In the genomic region with DNA sequence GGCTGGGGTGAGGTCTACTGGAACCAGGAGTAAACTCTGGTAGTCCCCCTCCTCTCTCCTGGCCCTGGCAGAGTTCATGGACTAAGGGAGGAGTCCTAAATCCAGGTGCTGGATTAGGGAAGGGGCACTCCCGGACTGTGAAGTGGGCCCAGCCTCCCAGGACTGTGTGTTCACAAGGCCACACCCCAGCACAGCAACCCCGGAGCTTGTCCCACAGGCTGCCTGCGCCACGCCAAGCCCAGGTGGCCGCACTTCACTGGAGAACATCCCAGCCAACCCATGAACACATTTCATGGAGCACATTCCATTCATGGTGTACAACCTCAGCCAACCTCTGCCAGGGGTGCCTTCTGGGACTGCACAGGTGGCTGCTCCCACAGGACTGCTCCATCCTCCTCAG, we compare ENCODE assay signal across 17 cellular contexts. TPM values are rescaled to one million over a fixed set of nuclear protein-coding genes. Genes with fewer than 3 reads are reported as not detected.
DNase-seq lines count a peak whose midpoint lies in the region; ATAC-seq and TF ChIP-seq lines count a peak whose summit lies in the region.
"Had no signal": no experiment of that assay in that cellular context is flagged by ENCODE, and none has a peak within 500 bp of the region (broad histone marks: within the 10 kb centered on the region; RNA-seq: fewer than 3 reads in every experiment).

No MANE protein-coding gene starts in this region.

- TF ChIP-seq EP300 in upper lobe of left lung (IDR thresholded peaks at IDR 0.05): no peak

- DNase-seq in right atrium auricular region (ENCODE audit: low spot score): peak; percentile 36
- DNase-seq in Right ventricle myocardium inferior (ENCODE audit: missing footprints): no peak
- peak; percentile 38 for DNase-seq in left lobe of liver (ENCODE audit: low spot score)
- no peak for DNase-seq in mucosa of descending colon
- peak in 1 of 2 donors; percentile 77 for DNase-seq in upper lobe of left lung
- no peak for DNase-seq in nephron progenitor cell
- no peak for DNase-seq in activated CD4-positive, alpha-beta T cell treated with anti-CD3 and anti-CD28 coated beads for 1 hour
- DNase-seq: 8988T; AML-193; Caco-2; CD8-positive, alpha-beta memory T cell; GF-D8; H7 had no signal

- no peak for ATAC-seq in Right ventricle myocardium inferior
- no peak for ATAC-seq in left lobe of liver
- ATAC-seq in mucosa of descending colon: peak; percentile 8
- ATAC-seq in upper lobe of left lung (ENCODE audit: low FRiP score in 2 of 2): peak; percentile 7 to 70
- no peak for ATAC-seq in GM21423 (IDR thresholded peaks at IDR 0.05; ENCODE audit: unreplicated experiment)
- ATAC-seq: GM23338 had no signal

- no peaks in the 10 kb centered on the region for H3K27me3 ChIP-seq in right atrium auricular region
- H3K27me3 ChIP-seq in upper lobe of left lung: no peaks in the 10 kb centered on the region
- H3K27me3 ChIP-seq: BLaER1 had no signal

- H3K9me3 ChIP-seq in right atrium auricular region (no peaks in the 10 kb centered on the region), mucosa of descending colon (no peaks in the 10 kb centered on the region), upper lobe of left lung (no peaks in the 10 kb centered on the region)
- H3K9me3 ChIP-seq: BLaER1, Caco-2 had no signal

- no peak for TF ChIP-seq POLR2A in upper lobe of left lung (IDR thresholded peaks at IDR 0.05)

- WGBS in upper lobe of left lung, 2 donors: 94% methylated on average over 5 of the region's 5 CpGs; no CpG with 5 or more reads in 1 of the 2 donors

- no peak overlapping the region for H3K27ac Mint-ChIP-seq in nephron progenitor cell
- H3K27ac Mint-ChIP-seq: GM23338 had no signal

- H3K36me3 Mint-ChIP-seq in nephron progenitor cell (ENCODE audit: low read depth): peaks cover 31% of the 10 kb centered on the region
- H3K36me3 Mint-ChIP-seq: CD8-positive, alpha-beta memory T cell had no signal

- H3K4me1 ChIP-seq in right atrium auricular region (no peaks in the 10 kb centered on the region), mucosa of descending colon (ENCODE audit: low read depth) (no peaks in the 10 kb centered on the region), upper lobe of left lung (no peaks in the 10 kb centered on the region)

- no peaks in the 10 kb centered on the region for H3K27me3 Mint-ChIP-seq in nephron progenitor cell (ENCODE audit: low read depth, poor library complexity)

- peaks cover 5% of the 10 kb centered on the region for H3K4me1 Mint-ChIP-seq in nephron progenitor cell
- H3K4me1 Mint-ChIP-seq: CD8-positive, alpha-beta memory T cell; GM23338 had no signal

- H3K27ac ChIP-seq in right atrium auricular region (no peak overlapping the region), upper lobe of left lung (peak overlapping the region in 1 of 4 donors; percentile 14)
- H3K27ac ChIP-seq: BLaER1, HL-60 had no signal

- TF ChIP-seq CTCF in right atrium auricular region (IDR thresholded peaks at IDR 0.05) (no peak), mucosa of descending colon (IDR thresholded peaks at IDR 0.05) (no peak), upper lobe of left lung (IDR thresholded peaks at IDR 0.05) (no peak), nephron progenitor cell (IDR thresholded peaks at IDR 0.05) (no peak)

- H3K36me3 ChIP-seq in right atrium auricular region (peaks cover 35% of the 10 kb centered on the region), mucosa of descending colon (ENCODE audit: low read depth) (no peaks in the 10 kb centered on the region), upper lobe of left lung (peaks cover 10 to 61% (median 37%) of the 10 kb centered on the region in 4 donors)
- H3K36me3 ChIP-seq: BLaER1 had no signal

- no peak overlapping the region for H3K4me3 ChIP-seq in right atrium auricular region
- no peak overlapping the region for H3K4me3 ChIP-seq in mucosa of descending colon
- H3K4me3 ChIP-seq in upper lobe of left lung: no peak overlapping the region
- H3K4me3 ChIP-seq: BLaER1, GM23338 had no signal

- H3K9me3 Mint-ChIP-seq in nephron progenitor cell: no peaks in the 10 kb centered on the region
- H3K9me3 Mint-ChIP-seq: CD8-positive, alpha-beta memory T cell; GM23338 had no signal

- no peak overlapping the region for H3K4me3 Mint-ChIP-seq in nephron progenitor cell
- H3K4me3 Mint-ChIP-seq: CD8-positive, alpha-beta memory T cell; GM23338 had no signal

- intact Hi-C loops in Right ventricle myocardium inferior (cut with DNase I): no loop called here
- intact Hi-C loops in mucosa of descending colon (cut with DNase I, micrococcal nuclease): loop anchor here in 1 of 2 donors (10.0 kb wide), 1 partner anchor 170 kb away; no protein-coding TSS in a partner anchor

RNA-seq across cellular contexts. Expression of gene ARPIN, which starts 8.2 kb away (rescaled TPM):
- total RNA-seq in right atrium auricular region (10 to 100 TPM in 1 of 2 donors, 1 to 10 TPM in 1; 8.3 to 11.8 TPM), Right ventricle myocardium inferior (12.0 TPM), left lobe of liver (6.2 TPM), mucosa of descending colon (10 to 100 TPM; 39.0 to 45.8 (median 43.0) TPM), upper lobe of left lung (10 to 100 TPM; 24.9 to 56.6 (median 35.1) TPM)

RNA-seq across cellular contexts. Expression of gene AP3S2, which starts 10.7 kb away (rescaled TPM):
- total RNA-seq in right atrium auricular region: 10 to 100 TPM; 42.1 to 65.9 TPM
- 46.9 TPM for total RNA-seq in Right ventricle myocardium inferior
- total RNA-seq in left lobe of liver: 26.4 TPM
- total RNA-seq in mucosa of descending colon: 10 to 100 TPM; 56.1 to 93.4 (median 65.1) TPM
- 10 to 100 TPM; 19.6 to 46.1 (median 28.9) TPM for total RNA-seq in upper lobe of left lung

Comparison
In these comparisons a context has a peak if more than half of its experiments do, and no peak if none do; other contexts are left out.
1. DNase-seq: peak in right atrium auricular region (single experiment) and left lobe of liver (single experiment); none in Right ventricle myocardium inferior (single experiment), mucosa of descending colon (0 of 3), nephron progenitor cell (single experiment) and activated CD4-positive, alpha-beta T cell treated with anti-CD3 and anti-CD28 coated beads for 1 hour (single experiment).
2. ATAC-seq: peak in mucosa of descending colon (single experiment) and upper lobe of left lung (2 of 2); none in Right ventricle myocardium inferior (single experiment), left lobe of liver (single experiment) and GM21423 (single experiment).